Comparison of ENCODE assay signal across 23 cellular contexts in genomic region chr17:2034806-2035548, GRCh38. TPM values are rescaled to one million over a fixed set of nuclear protein-coding genes. Genes with fewer than 3 reads are reported as not detected.
DNase-seq lines count a peak whose midpoint lies in the region; ATAC-seq, FAIRE-seq and TF ChIP-seq lines count a peak whose summit lies in the region.
"Had no signal": no experiment of that assay in that cellular context is flagged by ENCODE, and none has a peak within 500 bp of the region (broad histone marks: within the 10 kb centered on the region; RNA-seq: fewer than 3 reads in every experiment).

No MANE protein-coding gene starts in this region.

- H3K36me3 Mint-ChIP-seq in chondrocyte (ENCODE audit: low read depth): peaks cover 10% of the 10 kb centered on the region

- H4K20me1 ChIP-seq in BLaER1 (peaks cover 34% of the 10 kb centered on the region; the same call in 1 of the 2 replicates), GM12878 (ENCODE audit: control insufficient read depth, insufficient read depth) (no peaks in the 10 kb centered on the region)

- H3K4me3 Mint-ChIP-seq in chondrocyte (ENCODE audit: unreplicated experiment): no peak overlapping the region
- H3K4me3 Mint-ChIP-seq: activated CD4-positive, alpha-beta memory T cell treated with anti-CD3 and anti-CD28 coated beads, Interleukin-2, amount 10 ng/mL, durations not matched to agents 7 days and 5 days; activated naive CD8-positive, alpha-beta T cell treated with anti-CD3 and anti-CD28 coated beads, Interleukin-2, amount 50 U/mL, for 24 hours; mesothelial cell of epicardium had no signal

- H2BK120ac ChIP-seq in mesendoderm (ENCODE audit: low read depth, low read length): no peak overlapping the region

- no peak overlapping the region for H3K27ac Mint-ChIP-seq in chondrocyte (ENCODE audit: unreplicated experiment)
- H3K27ac Mint-ChIP-seq: activated CD4-positive, alpha-beta memory T cell treated with anti-CD3 and anti-CD28 coated beads, Interleukin-2, amount 10 ng/mL, durations not matched to agents 7 days and 5 days; activated naive CD8-positive, alpha-beta T cell treated with anti-CD3 and anti-CD28 coated beads, Interleukin-2, amount 50 U/mL, for 24 hours; CD4-positive, CD25-positive, alpha-beta regulatory T cell; mesothelial cell of epicardium had no signal

- no peak overlapping the region for H2BK15ac ChIP-seq in mesendoderm (replicated peaks; ENCODE audit: low read depth)

- H3K23ac ChIP-seq in mesendoderm (ENCODE audit: low read length): no peak overlapping the region

- no peaks in the 10 kb centered on the region for H3K27me3 Mint-ChIP-seq in chondrocyte (ENCODE audit: low read depth)
- H3K27me3 Mint-ChIP-seq: activated CD4-positive, alpha-beta memory T cell treated with anti-CD3 and anti-CD28 coated beads, Interleukin-2, amount 10 ng/mL, durations not matched to agents 7 days and 5 days; activated naive CD8-positive, alpha-beta T cell treated with anti-CD3 and anti-CD28 coated beads, Interleukin-2, amount 50 U/mL, for 24 hours; CD4-positive, CD25-positive, alpha-beta regulatory T cell had no signal

- intact Hi-C loops in GM12878 (cut with micrococcal nuclease; ENCODE audit: unreplicated experiment): no loop called here
- intact Hi-C loops in prostate gland (cut with DNase I): loop anchor here (5.0 kb wide), 1 partner anchor 313 kb away; the partner anchor contains the start of gene WDR81

- H3K79me2 ChIP-seq in GM12878 (ENCODE audit: control insufficient read depth, insufficient read depth, low read length) (peaks cover 10% of the 10 kb centered on the region), mesendoderm (ENCODE audit: control insufficient read depth, insufficient read depth, low read length) (no peaks in the 10 kb centered on the region)

- no peak overlapping the region for H3K4me3 ChIP-seq in BLaER1
- no peak overlapping the region for H3K4me3 ChIP-seq in GM12878
- H3K4me3 ChIP-seq in mesendoderm (ENCODE audit: low read length): no peak overlapping the region
- no peak overlapping the region for H3K4me3 ChIP-seq in prostate gland
- H3K4me3 ChIP-seq: K562 had no signal

- no peak overlapping the region for H3K27ac ChIP-seq in BLaER1
- H3K27ac ChIP-seq in GM12878 (ENCODE audit: control insufficient read depth, insufficient read depth): no peak overlapping the region; the same call in 1 of the 2 replicates
- no peak overlapping the region for H3K27ac ChIP-seq in mesendoderm (ENCODE audit: low read depth, low read length)
- no peak overlapping the region for H3K27ac ChIP-seq in prostate gland
- H3K27ac ChIP-seq: neutrophil had no signal

- TF ChIP-seq EP300 in GM12878 (IDR thresholded peaks at IDR 0.05; ENCODE audit: borderline replicate concordance in 1 of 2, control insufficient read depth in 1 of 2, low read depth in 2 of 2, low read length in 2 of 2): no peak

- H3K18ac ChIP-seq in mesendoderm (ENCODE audit: low read length): no peak overlapping the region

- H3K9ac ChIP-seq in BLaER1 (no peak overlapping the region), GM12878 (ENCODE audit: control insufficient read depth, insufficient read depth, low read length) (no peak overlapping the region), mesendoderm (ENCODE audit: low read length) (no peak overlapping the region)

- BruUV-seq in GM12878 (replicated peaks; lab: Mats Ljungman, UMichigan): no TSS peak

- H2BK5ac ChIP-seq in mesendoderm (ENCODE audit: low read length): no peak overlapping the region

- H2AK5ac ChIP-seq in mesendoderm (ENCODE audit: low read length): no peak overlapping the region

- H3K4me1 Mint-ChIP-seq in chondrocyte (ENCODE audit: low read depth): peaks cover 13% of the 10 kb centered on the region

- CTCF ChIA-PET in GM12878 (lab: Yijun Ruan, JAX): interaction anchor here (1.0 kb wide), 1 partner anchor 125 kb away, joined by 3 read pairs; no protein-coding TSS in a partner anchor

- H2AFZ ChIP-seq in GM12878 (ENCODE audit: control insufficient read depth, low read depth, low read length): no peak overlapping the region

- peaks cover 40% of the 10 kb centered on the region for H3K4me1 ChIP-seq in BLaER1
- H3K4me1 ChIP-seq in GM12878 (ENCODE audit: control insufficient read depth, insufficient read depth, low read length): peaks cover 11% of the 10 kb centered on the region; the same call in 1 of the 2 replicates
- no peaks in the 10 kb centered on the region for H3K4me1 ChIP-seq in mesendoderm (ENCODE audit: control insufficient read depth, low read depth, low read length)
- no peaks in the 10 kb centered on the region for H3K4me1 ChIP-seq in prostate gland (replicated peaks)

- H3K4ac ChIP-seq in mesendoderm (ENCODE audit: low read depth, low read length): no peak overlapping the region

- H3K36me3 ChIP-seq in BLaER1 (peaks cover 42% of the 10 kb centered on the region), GM12878 (ENCODE audit: control insufficient read depth in 2 of 2, insufficient read depth in 2 of 2, low read length in 1 of 2) (peaks cover 5 to 7% of the 10 kb centered on the region in 2 experiments; a peak in 3 of 4 replicates), mesendoderm (ENCODE audit: control insufficient read depth, insufficient read depth, low read length) (no peaks in the 10 kb centered on the region), prostate gland (peaks cover 0 to 13% of the 10 kb centered on the region in 2 donors)
- H3K36me3 ChIP-seq: neutrophil had no signal

- SMC1A ChIA-PET in GM12878 (lab: Charles Lee; ENCODE audit: uncharacterized antibody, unreplicated experiment): no interaction called here

- TF ChIP-seq POLR2A in GM12878 (IDR thresholded peaks at IDR 0.05; ENCODE audit: low read depth, low read length) (no peak), prostate gland (IDR thresholded peaks at IDR 0.05) (no peak)

- H3K9me3 ChIP-seq in BLaER1 (no peaks in the 10 kb centered on the region), GM12878 (replicated peaks; ENCODE audit: control insufficient read depth, insufficient read depth, low read length) (no peaks in the 10 kb centered on the region), prostate gland (no peaks in the 10 kb centered on the region)
- H3K9me3 ChIP-seq: neutrophil had no signal

- in situ Hi-C loops in GM12878 (cut with MboI): no loop called here

- no peak for FAIRE-seq in GM12878 (lab: Jason Lieb, UNC)
- FAIRE-seq: K562 had no signal

- H4K8ac ChIP-seq in mesendoderm (ENCODE audit: low read depth, low read length): no peak overlapping the region

- H3K27me3 ChIP-seq in BLaER1: no peaks in the 10 kb centered on the region
- H3K27me3 ChIP-seq in GM12878 (replicated peaks in 1 of 2; ENCODE audit: control insufficient read depth in 2 of 2, insufficient read depth in 2 of 2, low read length in 1 of 2): no peaks in the 10 kb centered on the region
- no peaks in the 10 kb centered on the region for H3K27me3 ChIP-seq in mesendoderm (ENCODE audit: insufficient read depth, low read length, poor library complexity)
- no peaks in the 10 kb centered on the region for H3K27me3 ChIP-seq in prostate gland (replicated peaks; ENCODE audit: insufficient read depth)

- 30% methylated on average over 8 of the region's 10 CpGs for WGBS in GM12878 (ENCODE audit: insufficient coverage, insufficient replicate concordance, low lambda C conversion rate, missing lambda C conversion rate)
- no CpG with 5 or more reads among the region's 10 CpGs for WGBS in mesendoderm (ENCODE audit: extremely low coverage, insufficient coverage, low lambda C conversion rate)
- WGBS in prostate gland: 59% methylated on average over 10 of the region's 10 CpGs

- RAD21 ChIA-PET in GM12878 (lab: Charles Lee; ENCODE audit: unreplicated experiment): no interaction called here

- DNase-seq in HS-5 (ENCODE audit: low read depth) (peak; percentile 78), GM12878 (ENCODE audit: low read depth, low spot score) (no peak), mesendoderm (peak; percentile 13), Kasumi-1 (lab: John Stamatoyannopoulos, UW) (no peak), chondrocyte (ENCODE audit: low spot score) (no peak), prostate gland (ENCODE audit: low spot score) (no peak)
- DNase-seq: activated CD4-positive, alpha-beta memory T cell treated with anti-CD3 and anti-CD28 coated beads, Interleukin-2, amount 10 ng/mL, durations not matched to agents 7 days and 5 days; activated naive CD8-positive, alpha-beta T cell treated with anti-CD3 and anti-CD28 coated beads, Interleukin-2, amount 50 U/mL, for 24 hours; CD4-positive, CD25-positive, alpha-beta regulatory T cell; central memory CD4-positive, alpha-beta T cell; islet precursor cell; NCI-H146; NCI-H524 treated with DMSO at 0.1 percent for 48 hours; PC-3; stimulated activated CD4-positive, alpha-beta T cell treated with anti-CD3 and anti-CD28 coated beads, Interleukin-1b, Interleukin-23, amount 100 ng/mL, for 48 hours had no signal

- no peak overlapping the region for H3K56ac ChIP-seq in mesendoderm (ENCODE audit: low read length)

- POLR2A ChIA-PET in GM12878 (lab: Charles Lee): no interaction called here

- H3K9me3 Mint-ChIP-seq in chondrocyte (ENCODE audit: low read depth): no peaks in the 10 kb centered on the region
- H3K9me3 Mint-ChIP-seq: activated CD4-positive, alpha-beta memory T cell treated with anti-CD3 and anti-CD28 coated beads, Interleukin-2, amount 10 ng/mL, durations not matched to agents 7 days and 5 days; activated naive CD8-positive, alpha-beta T cell treated with anti-CD3 and anti-CD28 coated beads, Interleukin-2, amount 50 U/mL, for 24 hours; CD4-positive, CD25-positive, alpha-beta regulatory T cell; mesothelial cell of epicardium had no signal

- no peak for TF ChIP-seq RAD21 in GM12878 (IDR thresholded peaks at IDR 0.05; ENCODE audit: insufficient read depth, low read depth, low read length)

- H3K79me1 ChIP-seq in mesendoderm (ENCODE audit: low read length): peaks cover 2% of the 10 kb centered on the region

- H3K4me2 ChIP-seq in BLaER1 (peak overlapping the region; percentile 69), GM12878 (ENCODE audit: control insufficient read depth, insufficient read depth) (no peak overlapping the region), mesendoderm (ENCODE audit: low read length) (no peak overlapping the region)

- TF ChIP-seq CTCF in GM12878 (IDR thresholded peaks at IDR 0.05 in 2 of 3, conservative IDR thresholded peaks at IDR 0.05 in 1 of 3; ENCODE audit: control insufficient read depth in 2 of 3, extremely low read depth in 1 of 3, insufficient read depth in 1 of 3, low read depth in 3 of 3, low read length in 3 of 3): no peak
- TF ChIP-seq CTCF in chondrocyte (IDR thresholded peaks at IDR 0.05): no peak
- TF ChIP-seq CTCF in prostate gland (IDR thresholded peaks at IDR 0.05): no peak

- ATAC-seq in GM12878 (no peak), GM21717 (IDR thresholded peaks at IDR 0.05; ENCODE audit: unreplicated experiment) (no peak)
- ATAC-seq: activated naive CD8-positive, alpha-beta T cell treated with anti-CD3 and anti-CD28 coated beads, Interleukin-2, amount 50 U/mL, for 24 hours; K562; PC-3; right cardiac atrium had no signal

- no peak overlapping the region for H4K5ac ChIP-seq in mesendoderm (ENCODE audit: low read length)

RNA-seq across cellular contexts. Expression of gene DPH1, which starts 5.0 kb away (rescaled TPM):
- 111 and 119 TPM in 2 replicates for total RNA-seq in GM12878 (2013; cell fraction: nucleolus; rRNA removed)
- total RNA-seq in GM12878 (2014; rRNA removed): 21.1 and 22.5 TPM in 2 replicates
- 13.4 and 17.5 TPM in 2 replicates for total RNA-seq in GM12878 (2014; rRNA removed; fragmentation: Illumina TruSeq; extraction: Trizol)
- total RNA-seq in GM12878 (2021): 20.2 and 21.3 TPM in 2 replicates
- polyA plus RNA-seq in GM12878 (2011; ENCODE audit: low read depth): 13.9 TPM
- polyA plus RNA-seq in GM12878 (2011; rRNA removed): 16.0 and 33.6 TPM in 2 replicates
- polyA plus RNA-seq in GM12878 (2011; cell fraction: cytosol; rRNA removed): 39.9 and 44.5 TPM in 2 replicates
- polyA plus RNA-seq in GM12878 (2011; cell fraction: nucleus; rRNA removed): 194 and 207 TPM in 2 replicates
- polyA plus RNA-seq in GM12878 (2012): 32.2 and 34.3 TPM in 2 replicates
- polyA plus RNA-seq in GM12878 (2014; fragmentation: Illumina TruSeq; extraction: Trizol): 7.1 and 16.0 TPM in 2 replicates
- polyA plus RNA-seq in GM12878 (2014; fragmentation: Nextera tagmentation; extraction: Ambion mirVana): under 1 TPM; 0.29 to 0.95 TPM
- polyA plus RNA-seq in GM12878 (2014; rRNA removed): 22.2 and 24.4 TPM in 2 replicates
- polyA plus RNA-seq in GM12878 (2016; fragmentation: Nextera tagmentation; extraction: Ambion mirVana): 10 to 100 TPM; 19.0 to 22.0 TPM
- polyA minus RNA-seq in GM12878 (2011; rRNA and poly(A)+ RNA removed): 23.5 and 37.9 TPM in 2 replicates
- 12.2 and 19.2 TPM in 2 replicates for polyA minus RNA-seq in GM12878 (2011; cell fraction: cytosol; rRNA and poly(A)+ RNA removed)
- polyA minus RNA-seq in GM12878 (2011; cell fraction: nucleus; rRNA and poly(A)+ RNA removed): 38.8 and 48.8 TPM in 2 replicates
- 20.0 TPM for polyA plus RNA-seq in mesendoderm (2013, experiment 1 of 2)
- polyA plus RNA-seq in mesendoderm (2013, experiment 2 of 2): 19.3 TPM
- 29.4 to 43.1 TPM (median 31.3 TPM) in 3 replicates for total RNA-seq in chondrocyte
- 10 to 100 TPM; 61.4 to 84.1 TPM for total RNA-seq in prostate gland

RNA-seq across cellular contexts. Expression of gene OVCA2, which starts 6.8 kb away (rescaled TPM):
- total RNA-seq in GM12878 (2013; cell fraction: nucleolus; rRNA removed): 4.1 and 4.5 TPM in 2 replicates
- total RNA-seq in GM12878 (2014; rRNA removed) (57.5 and 58.6 TPM in 2 replicates), GM12878 (2014; rRNA removed; fragmentation: Illumina TruSeq; extraction: Trizol) (25.5 and 29.1 TPM in 2 replicates), GM12878 (2021) (39.7 and 46.9 TPM in 2 replicates), chondrocyte (26.6 to 30.2 TPM (median 30.1 TPM) in 3 replicates), prostate gland (10 to 100 TPM; 52.2 to 57.5 TPM)
- 15.9 TPM for polyA plus RNA-seq in GM12878 (2011; ENCODE audit: low read depth)
- polyA plus RNA-seq in GM12878 (2011; rRNA removed) (21.8 and 34.6 TPM in 2 replicates), GM12878 (2014; fragmentation: Illumina TruSeq; extraction: Trizol) (24.8 and 32.5 TPM in 2 replicates), GM12878 (2014; fragmentation: Nextera tagmentation; extraction: Ambion mirVana) (10 to 100 TPM in 1 of 2 experiments, 1 to 10 TPM in 1; 6.1 to 14.2 TPM), GM12878 (2014; rRNA removed) (49.5 and 59.8 TPM in 2 replicates), GM12878 (2016; fragmentation: Nextera tagmentation; extraction: Ambion mirVana) (10 to 100 TPM; 73.6 to 75.3 TPM)
- polyA plus RNA-seq in GM12878 (2011; cell fraction: cytosol; rRNA removed): 57.5 and 70.9 TPM in 2 replicates
- polyA plus RNA-seq in GM12878 (2011; cell fraction: nucleus; rRNA removed): 27.2 and 42.6 TPM in 2 replicates
- polyA plus RNA-seq in GM12878 (2012): 26.0 and 30.9 TPM in 2 replicates
- 18.9 and 41.3 TPM in 2 replicates for polyA minus RNA-seq in GM12878 (2011; rRNA and poly(A)+ RNA removed)
- polyA minus RNA-seq in GM12878 (2011; cell fraction: cytosol; rRNA and poly(A)+ RNA removed): 9.4 and 10.5 TPM in 2 replicates
- polyA minus RNA-seq in GM12878 (2011; cell fraction: nucleus; rRNA and poly(A)+ RNA removed): 2.3 and 5.2 TPM in 2 replicates
- polyA plus RNA-seq in mesendoderm (2013, experiment 1 of 2): 43.4 TPM
- polyA plus RNA-seq in mesendoderm (2013, experiment 2 of 2): 43.4 TPM

RNA-seq across cellular contexts. Expression of gene RTN4RL1, which starts 9.8 kb away (rescaled TPM):
- 0.10 and 0.12 TPM in 2 replicates for total RNA-seq in GM12878 (2013; cell fraction: nucleolus; rRNA removed)
- total RNA-seq in GM12878 (2014; rRNA removed): 0.05 and 0.11 TPM in 2 replicates
- total RNA-seq in GM12878 (2014; rRNA removed; fragmentation: Illumina TruSeq; extraction: Trizol): not detected in 2 replicates
- total RNA-seq in GM12878 (2021): 0.10 and 0.13 TPM in 2 replicates
- polyA plus RNA-seq in GM12878 (2011; ENCODE audit: low read depth): not detected
- polyA plus RNA-seq in GM12878 (2011; rRNA removed): not detected in 2 replicates
- polyA plus RNA-seq in GM12878 (2011; cell fraction: cytosol; rRNA removed): 0.01 TPM in 1 of 2 replicates, not detected in the other
- polyA plus RNA-seq in GM12878 (2011; cell fraction: nucleus; rRNA removed): 0.03 TPM in 1 of 2 replicates, not detected in the other
- polyA plus RNA-seq in GM12878 (2012): 0.04 TPM in 1 of 2 replicates, not detected in the other
- polyA plus RNA-seq in GM12878 (2014; fragmentation: Illumina TruSeq; extraction: Trizol): not detected in 2 replicates
- polyA plus RNA-seq in GM12878 (2014; fragmentation: Nextera tagmentation; extraction: Ambion mirVana): not detected
- polyA plus RNA-seq in GM12878 (2014; rRNA removed): 0.03 and 0.08 TPM in 2 replicates
- polyA plus RNA-seq in GM12878 (2016; fragmentation: Nextera tagmentation; extraction: Ambion mirVana): not detected
- not detected in 2 replicates for polyA minus RNA-seq in GM12878 (2011; rRNA and poly(A)+ RNA removed)
- polyA minus RNA-seq in GM12878 (2011; cell fraction: cytosol; rRNA and poly(A)+ RNA removed): not detected in 2 replicates
- polyA minus RNA-seq in GM12878 (2011; cell fraction: nucleus; rRNA and poly(A)+ RNA removed): not detected in 2 replicates
- polyA plus RNA-seq in mesendoderm (2013, experiment 1 of 2): 0.20 TPM
- 0.14 TPM for polyA plus RNA-seq in mesendoderm (2013, experiment 2 of 2)
- 0.47 to 0.95 TPM (median 0.68 TPM) in 3 replicates for total RNA-seq in chondrocyte
- total RNA-seq in prostate gland: 10 to 100 TPM in 1 of 2 donors, 1 to 10 TPM in 1; 8.3 to 21.5 TPM
- total RNA-seq: Daoy, glomerular endothelial cell had no signal

RNA-seq across cellular contexts. Expression of gene HIC1, which starts 19.9 kb away (rescaled TPM):
- 220 and 277 TPM in 2 replicates for total RNA-seq in GM12878 (2013; cell fraction: nucleolus; rRNA removed)
- total RNA-seq in GM12878 (2014; rRNA removed) (30.8 and 40.8 TPM in 2 replicates), GM12878 (2014; rRNA removed; fragmentation: Illumina TruSeq; extraction: Trizol) (4.6 and 4.9 TPM in 2 replicates), GM12878 (2021) (55.4 and 61.1 TPM in 2 replicates), chondrocyte (3.3 to 9.0 TPM (median 8.8 TPM) in 3 replicates), prostate gland (10 to 100 TPM; 20.5 to 33.1 TPM)
- polyA plus RNA-seq in GM12878 (2011; ENCODE audit: low read depth): 8.2 TPM
- polyA plus RNA-seq in GM12878 (2011; rRNA removed) (4.2 and 10.5 TPM in 2 replicates), GM12878 (2014; fragmentation: Illumina TruSeq; extraction: Trizol) (0.81 and 1.8 TPM in 2 replicates), GM12878 (2014; fragmentation: Nextera tagmentation; extraction: Ambion mirVana) (under 1 TPM; 0.11 to 0.57 TPM), GM12878 (2014; rRNA removed) (26.5 and 40.9 TPM in 2 replicates), GM12878 (2016; fragmentation: Nextera tagmentation; extraction: Ambion mirVana) (1 to 10 TPM; 2.0 to 4.9 TPM)
- 16.0 and 34.6 TPM in 2 replicates for polyA plus RNA-seq in GM12878 (2011; cell fraction: cytosol; rRNA removed)
- polyA plus RNA-seq in GM12878 (2011; cell fraction: nucleus; rRNA removed): 88.9 and 92.7 TPM in 2 replicates
- polyA plus RNA-seq in GM12878 (2012): 38.9 and 49.7 TPM in 2 replicates
- polyA minus RNA-seq in GM12878 (2011; rRNA and poly(A)+ RNA removed): 9.8 and 22.7 TPM in 2 replicates
- 23.8 and 29.3 TPM in 2 replicates for polyA minus RNA-seq in GM12878 (2011; cell fraction: cytosol; rRNA and poly(A)+ RNA removed)
- polyA minus RNA-seq in GM12878 (2011; cell fraction: nucleus; rRNA and poly(A)+ RNA removed): 47.3 and 88.0 TPM in 2 replicates
- polyA plus RNA-seq in mesendoderm (2013, experiment 1 of 2): 0.10 TPM
- 0.10 TPM for polyA plus RNA-seq in mesendoderm (2013, experiment 2 of 2)

Comparison
In these comparisons a context has a peak if more than half of its experiments do, and no peak if none do; other contexts are left out.
1. DNase-seq: peak in HS-5 (single experiment) and mesendoderm (single experiment); none in GM12878 (single experiment), Kasumi-1 (0 of 2), chondrocyte (single experiment) and prostate gland (single experiment).